ENCODE assay signal across 1 cellular context in the genomic region with DNA sequence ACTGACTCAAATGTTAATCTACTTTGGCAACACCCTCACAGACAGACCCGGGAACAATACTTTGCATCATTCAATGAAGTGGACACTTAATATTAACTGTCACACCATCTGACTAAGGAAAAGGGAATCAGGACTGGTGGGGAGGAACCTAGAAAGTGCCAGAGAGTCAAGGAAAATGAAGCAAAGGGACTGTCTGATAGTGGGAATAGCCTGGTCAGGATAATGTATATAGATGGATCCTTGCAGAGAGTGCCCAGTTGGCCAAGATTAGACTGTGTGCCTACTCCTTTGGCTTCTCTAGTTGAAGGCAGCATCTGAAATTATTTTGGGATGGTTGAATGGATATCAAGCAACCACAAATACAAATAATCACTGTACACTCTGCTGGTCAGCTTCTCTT.
TF ChIP-seq lines count a peak whose summit lies in the region.

No MANE protein-coding gene starts in this region.

TF ChIP-seq in IMR-90, 13 proteins besides CTCF, POLR2A, EP300 and RAD21 (continued from another document):
- TF ChIP-seq USF2 (IDR thresholded peaks at IDR 0.05; ENCODE audit: low read depth, low read length) (no peak), CHD1 (IDR thresholded peaks at IDR 0.05; ENCODE audit: low read depth, low read length) (no peak), MXI1 (IDR thresholded peaks at IDR 0.05; ENCODE audit: borderline replicate concordance, low read depth, low read length) (no peak), BHLHE40 (IDR thresholded peaks at IDR 0.05; ENCODE audit: low read depth, low read length) (no peak), MAFK (IDR thresholded peaks at IDR 0.05; ENCODE audit: low read depth, low read length) (no peak), NFE2L2 (IDR thresholded peaks at IDR 0.05; ENCODE audit: low read depth, low read length) (no peak)
